ENCODE assay signal across 8 cellular contexts in the genomic region with DNA sequence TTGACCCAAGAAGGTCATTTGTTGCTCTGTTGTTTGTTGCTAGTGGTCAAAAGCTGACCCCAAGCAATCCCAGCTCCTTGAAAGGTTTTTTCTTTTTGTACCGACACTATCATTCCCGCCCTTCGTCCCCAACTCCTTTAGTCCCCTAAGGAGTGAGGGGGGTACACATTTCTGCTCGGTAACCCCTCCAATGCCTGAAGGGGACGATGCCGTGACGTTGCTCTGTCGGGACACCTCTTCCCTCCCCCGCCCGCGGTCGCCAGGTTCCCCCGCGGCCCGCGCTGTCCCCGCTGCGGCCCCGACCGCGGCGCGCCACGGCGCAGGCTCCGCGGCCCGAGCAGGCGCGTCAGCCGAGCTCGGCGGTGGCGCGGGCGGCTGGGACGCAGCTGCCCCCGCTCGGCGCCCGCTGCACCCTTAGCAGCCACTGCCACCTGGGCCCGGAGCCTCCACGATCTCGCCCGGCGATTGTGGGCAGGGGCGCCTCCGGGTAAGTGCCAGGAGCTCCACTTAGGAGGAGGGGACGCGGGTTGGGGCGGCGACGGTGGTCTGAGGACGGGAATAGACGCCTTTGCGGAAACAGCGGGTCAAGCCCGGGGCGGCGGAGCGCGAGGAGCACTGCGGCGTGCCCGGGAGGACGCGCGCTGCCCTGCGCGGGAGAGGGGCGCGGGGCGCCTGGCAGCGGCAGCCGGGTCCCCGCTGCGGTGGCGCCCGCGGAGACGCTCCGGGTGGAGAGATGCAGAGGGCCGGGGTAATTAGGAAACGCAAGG. TPM values are rescaled to one million over a fixed set of nuclear protein-coding genes. Genes with fewer than 3 reads are reported as not detected.
A peak's percentile ranks its signal among the peaks of the same experiment; 100 is the strongest.
DNase-seq lines count a peak whose midpoint lies in the region; ATAC-seq and TF ChIP-seq lines count a peak whose summit lies in the region.

A gene (plus strand): TSS at position 340 of the 767 bp plus-strand sequence. CDS start 1,875 bp downstream, outside the sequence.

- H3K36me3 ChIP-seq in endocrine pancreas (ENCODE audit: control insufficient read depth, insufficient read depth, low read length) (no peaks in the 10 kb centered on the region), upper lobe of right lung (no peaks in the 10 kb centered on the region)

- H3K9me3 ChIP-seq in endocrine pancreas (ENCODE audit: control insufficient read depth, low read length) (no peaks in the 10 kb centered on the region), upper lobe of right lung (no peaks in the 10 kb centered on the region)

- peak within 1 kb of the TSS; percentile 81 for H3K9ac ChIP-seq in endocrine pancreas (ENCODE audit: control insufficient read depth, insufficient read depth, low read length)

- intact Hi-C loops in upper lobe of right lung (cut with DNase I), result no loop called here

- H3K4me1 ChIP-seq in endocrine pancreas (ENCODE audit: control insufficient read depth, insufficient read depth, low read length), result peaks cover 4% of the 10 kb centered on the region
- no peaks in the 10 kb centered on the region for H3K4me1 ChIP-seq in upper lobe of right lung

- TF ChIP-seq CTCF in upper lobe of right lung (IDR thresholded peaks at IDR 0.05), result no peak

- H3K4me3 ChIP-seq in endocrine pancreas (ENCODE audit: control insufficient read depth, insufficient read depth, low read length) (peak within 1 kb of the TSS; percentile 70), upper lobe of right lung (peak within 1 kb of the TSS; percentile 53)

- no peak within 1 kb of the TSS for H3K27ac ChIP-seq in upper lobe of right lung

- DNase-seq in Daoy (ENCODE audit: low read depth) (peak; percentile 26), NCI-H2171 (lab: John Stamatoyannopoulos, UW) (peak; percentile 6), lung microvascular endothelial cell (ENCODE audit: low read depth in 2 of 2) (peak; percentile 40 to 68), upper lobe of right lung (peak; percentile 68)

- peak; percentile 93 for ATAC-seq in upper lobe of right lung
- ATAC-seq in GM19351 (IDR thresholded peaks at IDR 0.05; ENCODE audit: unreplicated experiment), result no peak
- ATAC-seq in HG03045 (IDR thresholded peaks at IDR 0.05; ENCODE audit: unreplicated experiment), result no peak
- ATAC-seq in GM18502 (IDR thresholded peaks at IDR 0.05; ENCODE audit: poor library complexity, unreplicated experiment), result no peak

- H3K27me3 ChIP-seq in endocrine pancreas (ENCODE audit: control insufficient read depth, insufficient read depth, low read length), result no peaks in the 10 kb centered on the region
- H3K27me3 ChIP-seq in upper lobe of right lung, result no peaks in the 10 kb centered on the region

RNA-seq across cellular contexts. Expression of the gene that starts here (rescaled TPM):
- 2.9 and 5.0 TPM in 2 replicates for total RNA-seq in Daoy (2014; rRNA removed; shearing (Covaris generic))
- total RNA-seq in lung microvascular endothelial cell (9.6 and 29.4 TPM in 2 replicates), upper lobe of right lung (6.5 TPM)

Comparison
In these comparisons a context has a peak if more than half of its experiments do, and no peak if none do; other contexts are left out.
1. DNase-seq: peak in every context shown above with its lines; median percentile 68 in upper lobe of right lung; 54 in lung microvascular endothelial cell; 26 in Daoy; 6 in NCI-H2171.